In the genomic region with DNA sequence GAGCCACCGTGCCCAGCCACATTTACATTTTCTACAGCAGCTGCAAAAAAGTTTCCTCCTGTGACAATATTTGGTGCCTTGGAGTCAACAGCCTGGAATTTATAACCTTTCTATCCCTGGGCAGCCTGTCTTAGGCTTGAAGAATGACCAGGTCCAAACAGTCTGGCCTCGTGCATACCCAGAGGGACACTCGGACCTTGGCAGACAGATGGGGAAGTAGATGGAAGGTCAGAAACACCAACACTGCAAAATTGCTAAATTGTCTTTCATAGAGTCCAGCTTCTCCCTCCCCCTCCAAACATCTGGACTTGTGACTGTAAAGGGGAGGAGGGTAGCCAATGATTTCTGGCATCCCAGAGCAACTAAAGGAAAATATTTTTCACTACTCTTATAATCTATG, we compare ENCODE assay signal across 13 cellular contexts.
DNase-seq lines count a peak whose midpoint lies in the region; ATAC-seq and TF ChIP-seq lines count a peak whose summit lies in the region.
"Had no signal": no experiment of that assay in that cellular context is flagged by ENCODE, and none has a peak within 500 bp of the region (broad histone marks: within the 10 kb centered on the region; RNA-seq: fewer than 3 reads in every experiment).

No MANE protein-coding gene starts in this region.

- no peak overlapping the region for H2AFZ ChIP-seq in Karpas-422 (ENCODE audit: low read length)

- H3K4me3 ChIP-seq in gastroesophageal sphincter = no peak overlapping the region
- H3K4me3 ChIP-seq in CD4-positive, alpha-beta memory T cell (ENCODE audit: low read length in 2 of 2) = no peak overlapping the region
- H3K4me3 ChIP-seq in Karpas-422 (ENCODE audit: low read length) = no peak overlapping the region
- H3K4me3 ChIP-seq in H7 (ENCODE audit: insufficient read depth, low read depth, low read length) = no peak overlapping the region

- H3K27ac ChIP-seq in gastroesophageal sphincter = peak overlapping the region in 3 of 4 donors; percentile 1 to 72 (median 61)
- no peak overlapping the region for H3K27ac ChIP-seq in CD4-positive, alpha-beta memory T cell (ENCODE audit: low read depth, low read length)
- no peak overlapping the region for H3K27ac ChIP-seq in Karpas-422 (ENCODE audit: low read length)
- H3K27ac ChIP-seq: C4-2B had no signal

- TF ChIP-seq EP300 in gastroesophageal sphincter (IDR thresholded peaks at IDR 0.05) = no peak

- H3K36me3 ChIP-seq in gastroesophageal sphincter = peaks cover 0 to 3% of the 10 kb centered on the region in 2 donors
- no peaks in the 10 kb centered on the region for H3K36me3 ChIP-seq in CD4-positive, alpha-beta memory T cell (ENCODE audit: insufficient read depth, low read length)
- H3K36me3 ChIP-seq in Karpas-422 (ENCODE audit: insufficient read depth, low read length) = no peaks in the 10 kb centered on the region
- H3K36me3 ChIP-seq in H7 (replicated peaks; ENCODE audit: control insufficient read depth, insufficient read depth, low read length) = 0 out of 2 replicates have a peak, but pooled peaks cover 2% of the 10 kb centered on the region

- intact Hi-C loops in CD4-positive, alpha-beta memory T cell (cut with micrococcal nuclease) = loop anchor here (5.0 kb wide), 1 partner anchor 429 kb away; no protein-coding TSS in a partner anchor

- H3K27ac Mint-ChIP-seq in WTC11 (peak overlapping the region; percentile 91), neural crest cell (ENCODE audit: unreplicated experiment) (peak overlapping the region; percentile 24)
- peak overlapping the region in 1 of 7 donors; percentile 37 for H3K27ac Mint-ChIP-seq in CD4-positive, alpha-beta memory T cell
- H3K27ac Mint-ChIP-seq: activated CD8-positive, alpha-beta memory T cell treated with anti-CD3 and anti-CD28 coated beads, Interleukin-2, amount 10 ng/mL, durations not matched to agents 7 days and 5 days had no signal

- H3K4me3 Mint-ChIP-seq in WTC11 (no peak overlapping the region), neural crest cell (no peak overlapping the region)
- no peak overlapping the region for H3K4me3 Mint-ChIP-seq in CD4-positive, alpha-beta memory T cell
- H3K4me3 Mint-ChIP-seq: activated B cell treated with CpG ODN at 0.5 μM for 24 hours; activated CD8-positive, alpha-beta memory T cell treated with anti-CD3 and anti-CD28 coated beads, Interleukin-2, amount 10 ng/mL, durations not matched to agents 7 days and 5 days had no signal

- no peak overlapping the region for H3K9ac ChIP-seq in Karpas-422 (ENCODE audit: low read length)

- H3K36me3 Mint-ChIP-seq in WTC11 (peaks cover 6% of the 10 kb centered on the region), neural crest cell (ENCODE audit: low read depth) (peaks cover 4% of the 10 kb centered on the region)
- H3K36me3 Mint-ChIP-seq in CD4-positive, alpha-beta memory T cell = peaks cover 15 to 17% of the 10 kb centered on the region in 2 donors

- H3K4me2 ChIP-seq in Karpas-422 (ENCODE audit: low read depth, low read length, poor library complexity, severe bottlenecking) = no peak overlapping the region

- DNase-seq in WTC11 (ENCODE audit: low spot score) (no peak), neural crest cell (ENCODE audit: low read depth, low spot score) (no peak), SIG-M5 treated with dmso at 0.1 percent for 504 hours (lab: John Stamatoyannopoulos, UW; ENCODE audit: unreplicated experiment) (no peak), Karpas-422 (no peak), H7 (no peak)
- DNase-seq in CD4-positive, alpha-beta memory T cell = no peak
- DNase-seq: activated B cell treated with CpG ODN at 0.5 μM for 24 hours; activated CD8-positive, alpha-beta memory T cell treated with anti-CD3 and anti-CD28 coated beads, Interleukin-2, amount 10 ng/mL, durations not matched to agents 7 days and 5 days; activated naive CD4-positive, alpha-beta T cell treated with anti-CD3 and anti-CD28 coated beads, Interleukin-2, amount 50 U/mL, for 16 hours; caudate nucleus; NCI-H1417 treated with DMSO at 0.1 percent for 48 hours had no signal

- H3K9me3 Mint-ChIP-seq in WTC11 = no peaks in the 10 kb centered on the region
- no peaks in the 10 kb centered on the region for H3K9me3 Mint-ChIP-seq in neural crest cell
- H3K9me3 Mint-ChIP-seq in CD4-positive, alpha-beta memory T cell = no peaks in the 10 kb centered on the region
- H3K9me3 Mint-ChIP-seq: activated B cell treated with CpG ODN at 0.5 μM for 24 hours had no signal

- no peaks in the 10 kb centered on the region for H3K79me2 ChIP-seq in Karpas-422 (ENCODE audit: low read length)

- H3K4me1 ChIP-seq in gastroesophageal sphincter = peaks cover 0 to 62% (median 23%) of the 10 kb centered on the region in 3 donors
- no peaks in the 10 kb centered on the region for H3K4me1 ChIP-seq in CD4-positive, alpha-beta memory T cell (ENCODE audit: insufficient read depth, low read length)
- no peaks in the 10 kb centered on the region for H3K4me1 ChIP-seq in Karpas-422 (ENCODE audit: low read length)

- no peaks in the 10 kb centered on the region for H3K9me2 ChIP-seq in Karpas-422 (replicated peaks; ENCODE audit: insufficient read depth, low read length)

- CTCF ChIA-PET in WTC11 (lab: Charles Lee) = no interaction called here
- CTCF ChIA-PET in CD4-positive, alpha-beta memory T cell (lab: Charles Lee; ENCODE audit: partially characterized antibody) = interaction anchor here (0.9 kb wide), 1 partner anchor 64 kb away, joined by 4 read pairs; no protein-coding TSS in a partner anchor

- WGBS in gastroesophageal sphincter (ENCODE audit: low coverage in 1 of 2), 2 donors = 7% methylated on average over 3 of the region's 3 CpGs; no CpG with 5 or more reads in 1 of the 2 donors

- no peaks in the 10 kb centered on the region for H3K27me3 ChIP-seq in gastroesophageal sphincter
- H3K27me3 ChIP-seq in CD4-positive, alpha-beta memory T cell (ENCODE audit: insufficient read depth, low read length) = no peaks in the 10 kb centered on the region
- no peaks in the 10 kb centered on the region for H3K27me3 ChIP-seq in Karpas-422 (ENCODE audit: low read length)
- no peaks in the 10 kb centered on the region for H3K27me3 ChIP-seq in H7 (ENCODE audit: control insufficient read depth, insufficient read depth, low read length)

- H3K27me3 Mint-ChIP-seq in WTC11 (ENCODE audit: low read depth) (no peaks in the 10 kb centered on the region), neural crest cell (ENCODE audit: low read depth) (no peaks in the 10 kb centered on the region)
- no peaks in the 10 kb centered on the region for H3K27me3 Mint-ChIP-seq in CD4-positive, alpha-beta memory T cell
- H3K27me3 Mint-ChIP-seq: activated B cell treated with CpG ODN at 0.5 μM for 24 hours; activated CD8-positive, alpha-beta memory T cell treated with anti-CD3 and anti-CD28 coated beads, Interleukin-2, amount 10 ng/mL, durations not matched to agents 7 days and 5 days had no signal

- no peaks in the 10 kb centered on the region for H4K20me1 ChIP-seq in Karpas-422 (ENCODE audit: insufficient read depth, low read depth, low read length)

- POLR2A ChIA-PET in WTC11 (lab: Charles Lee) = interaction anchor here (1.3 kb wide), 1 partner anchor 21 kb away, joined by 3 read pairs; no protein-coding TSS in a partner anchor
- POLR2A ChIA-PET in CD4-positive, alpha-beta memory T cell (lab: Charles Lee; ENCODE audit: partially characterized antibody) = no interaction called here

- TF ChIP-seq CTCF in WTC11 (IDR thresholded peaks at IDR 0.05) (no peak), gastroesophageal sphincter (IDR thresholded peaks at IDR 0.05) (no peak), neural crest cell (conservative IDR thresholded peaks at IDR 0.05) (no peak)

- peaks cover 71% of the 10 kb centered on the region for H3K4me1 Mint-ChIP-seq in WTC11
- H3K4me1 Mint-ChIP-seq in neural crest cell = peaks cover 59% of the 10 kb centered on the region
- peaks cover 16 to 42% (median 21%) of the 10 kb centered on the region in 4 donors for H3K4me1 Mint-ChIP-seq in CD4-positive, alpha-beta memory T cell

- H3K9me3 ChIP-seq in gastroesophageal sphincter (no peaks in the 10 kb centered on the region), Karpas-422 (ENCODE audit: low read length) (no peaks in the 10 kb centered on the region)
- H3K9me3 ChIP-seq in CD4-positive, alpha-beta memory T cell (ENCODE audit: control insufficient read depth in 1 of 2, low read length in 2 of 2) = no peaks in the 10 kb centered on the region

- TF ChIP-seq POLR2A in gastroesophageal sphincter (IDR thresholded peaks at IDR 0.05) = no peak

- ATAC-seq in WTC11 (no peak), gastroesophageal sphincter (peak; percentile 73)
- ATAC-seq: activated CD8-positive, alpha-beta memory T cell treated with anti-CD3 and anti-CD28 coated beads, Interleukin-2, amount 10 ng/mL, durations not matched to agents 7 days and 5 days had no signal

TF ChIP-seq in WTC11, 78 proteins besides CTCF, POLR2A, EP300 and RAD21 (continues in another document):
- TF ChIP-seq AFF4 (CRISPR knock-in tag; IDR thresholded peaks at IDR 0.05; ENCODE audit: borderline replicate concordance) = no peak
- TF ChIP-seq SMAD3 (CRISPR knock-in tag; IDR thresholded peaks at IDR 0.05; ENCODE audit: borderline replicate concordance) = no peak

Comparison
In these comparisons a context has a peak if more than half of its experiments do, and no peak if none do; other contexts are left out.
1. H3K27ac ChIP-seq: peak in gastroesophageal sphincter (3 of 4); none in CD4-positive, alpha-beta memory T cell (single experiment) and Karpas-422 (single experiment).